1 cellular context compared by ENCODE assay signal in the genomic region with DNA sequence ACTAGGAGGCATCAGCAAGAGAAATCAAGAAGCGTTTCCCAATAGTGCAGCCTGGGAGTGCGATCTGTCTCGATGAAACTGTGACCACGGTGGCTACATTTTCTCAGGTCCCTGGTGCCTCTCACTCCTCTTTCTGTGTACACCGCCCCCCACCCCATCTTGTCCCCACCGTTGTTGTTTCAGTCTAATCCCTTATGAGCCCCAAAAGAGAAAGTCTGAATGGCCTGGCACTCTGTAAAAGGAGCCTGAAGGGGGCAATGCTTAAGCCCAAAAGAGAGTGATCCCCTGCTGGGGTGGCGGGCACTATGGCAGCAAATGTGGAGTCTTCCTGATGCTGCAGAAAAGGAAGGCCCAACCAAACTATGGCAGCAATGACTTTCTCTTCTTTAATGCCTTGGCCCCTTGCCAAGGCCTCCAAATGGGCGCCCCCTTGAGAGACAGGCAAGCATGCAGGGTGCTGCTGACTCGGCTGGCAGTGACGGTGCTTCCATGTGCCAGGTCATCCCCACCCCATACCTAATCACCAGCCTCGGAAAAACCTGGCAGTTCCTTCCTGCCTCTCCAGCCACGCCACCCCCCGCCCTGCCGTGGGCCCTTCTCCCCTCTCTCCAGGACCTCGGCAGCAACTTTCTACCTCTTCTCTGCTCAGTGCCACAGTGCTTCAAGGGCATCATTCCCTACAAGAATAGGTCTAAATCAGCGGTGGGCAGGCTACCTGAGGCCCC.
TF ChIP-seq lines count a peak whose summit lies in the region.

No MANE protein-coding gene starts in this region.

TF ChIP-seq in GM23338, 12 proteins besides CTCF, POLR2A, EP300 and RAD21 (continued from another document):
- TF ChIP-seq, protein P1, sequence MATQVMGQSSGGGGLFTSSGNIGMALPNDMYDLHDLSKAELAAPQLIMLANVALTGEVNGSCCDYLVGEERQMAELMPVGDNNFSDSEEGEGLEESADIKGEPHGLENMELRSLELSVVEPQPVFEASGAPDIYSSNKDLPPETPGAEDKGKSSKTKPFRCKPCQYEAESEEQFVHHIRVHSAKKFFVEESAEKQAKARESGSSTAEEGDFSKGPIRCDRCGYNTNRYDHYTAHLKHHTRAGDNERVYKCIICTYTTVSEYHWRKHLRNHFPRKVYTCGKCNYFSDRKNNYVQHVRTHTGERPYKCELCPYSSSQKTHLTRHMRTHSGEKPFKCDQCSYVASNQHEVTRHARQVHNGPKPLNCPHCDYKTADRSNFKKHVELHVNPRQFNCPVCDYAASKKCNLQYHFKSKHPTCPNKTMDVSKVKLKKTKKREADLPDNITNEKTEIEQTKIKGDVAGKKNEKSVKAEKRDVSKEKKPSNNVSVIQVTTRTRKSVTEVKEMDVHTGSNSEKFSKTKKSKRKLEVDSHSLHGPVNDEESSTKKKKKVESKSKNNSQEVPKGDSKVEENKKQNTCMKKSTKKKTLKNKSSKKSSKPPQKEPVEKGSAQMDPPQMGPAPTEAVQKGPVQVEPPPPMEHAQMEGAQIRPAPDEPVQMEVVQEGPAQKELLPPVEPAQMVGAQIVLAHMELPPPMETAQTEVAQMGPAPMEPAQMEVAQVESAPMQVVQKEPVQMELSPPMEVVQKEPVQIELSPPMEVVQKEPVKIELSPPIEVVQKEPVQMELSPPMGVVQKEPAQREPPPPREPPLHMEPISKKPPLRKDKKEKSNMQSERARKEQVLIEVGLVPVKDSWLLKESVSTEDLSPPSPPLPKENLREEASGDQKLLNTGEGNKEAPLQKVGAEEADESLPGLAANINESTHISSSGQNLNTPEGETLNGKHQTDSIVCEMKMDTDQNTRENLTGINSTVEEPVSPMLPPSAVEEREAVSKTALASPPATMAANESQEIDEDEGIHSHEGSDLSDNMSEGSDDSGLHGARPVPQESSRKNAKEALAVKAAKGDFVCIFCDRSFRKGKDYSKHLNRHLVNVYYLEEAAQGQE (IDR thresholded peaks at IDR 0.05; ENCODE audit: unreplicated experiment), result no peak
- TF ChIP-seq EZH2 (IDR thresholded peaks at IDR 0.05; ENCODE audit: low read depth, unreplicated experiment) (no peak), CREB1 (CRISPR knock-in tag; IDR thresholded peaks at IDR 0.05; ENCODE audit: low read depth) (no peak), STAT1 (IDR thresholded peaks at IDR 0.05; ENCODE audit: unreplicated experiment) (no peak), NANOG (IDR thresholded peaks at IDR 0.05; ENCODE audit: borderline replicate concordance) (no peak), ZNF114 (CRISPR knock-in tag; IDR thresholded peaks at IDR 0.05) (no peak)
- TF ChIP-seq, protein P2, sequence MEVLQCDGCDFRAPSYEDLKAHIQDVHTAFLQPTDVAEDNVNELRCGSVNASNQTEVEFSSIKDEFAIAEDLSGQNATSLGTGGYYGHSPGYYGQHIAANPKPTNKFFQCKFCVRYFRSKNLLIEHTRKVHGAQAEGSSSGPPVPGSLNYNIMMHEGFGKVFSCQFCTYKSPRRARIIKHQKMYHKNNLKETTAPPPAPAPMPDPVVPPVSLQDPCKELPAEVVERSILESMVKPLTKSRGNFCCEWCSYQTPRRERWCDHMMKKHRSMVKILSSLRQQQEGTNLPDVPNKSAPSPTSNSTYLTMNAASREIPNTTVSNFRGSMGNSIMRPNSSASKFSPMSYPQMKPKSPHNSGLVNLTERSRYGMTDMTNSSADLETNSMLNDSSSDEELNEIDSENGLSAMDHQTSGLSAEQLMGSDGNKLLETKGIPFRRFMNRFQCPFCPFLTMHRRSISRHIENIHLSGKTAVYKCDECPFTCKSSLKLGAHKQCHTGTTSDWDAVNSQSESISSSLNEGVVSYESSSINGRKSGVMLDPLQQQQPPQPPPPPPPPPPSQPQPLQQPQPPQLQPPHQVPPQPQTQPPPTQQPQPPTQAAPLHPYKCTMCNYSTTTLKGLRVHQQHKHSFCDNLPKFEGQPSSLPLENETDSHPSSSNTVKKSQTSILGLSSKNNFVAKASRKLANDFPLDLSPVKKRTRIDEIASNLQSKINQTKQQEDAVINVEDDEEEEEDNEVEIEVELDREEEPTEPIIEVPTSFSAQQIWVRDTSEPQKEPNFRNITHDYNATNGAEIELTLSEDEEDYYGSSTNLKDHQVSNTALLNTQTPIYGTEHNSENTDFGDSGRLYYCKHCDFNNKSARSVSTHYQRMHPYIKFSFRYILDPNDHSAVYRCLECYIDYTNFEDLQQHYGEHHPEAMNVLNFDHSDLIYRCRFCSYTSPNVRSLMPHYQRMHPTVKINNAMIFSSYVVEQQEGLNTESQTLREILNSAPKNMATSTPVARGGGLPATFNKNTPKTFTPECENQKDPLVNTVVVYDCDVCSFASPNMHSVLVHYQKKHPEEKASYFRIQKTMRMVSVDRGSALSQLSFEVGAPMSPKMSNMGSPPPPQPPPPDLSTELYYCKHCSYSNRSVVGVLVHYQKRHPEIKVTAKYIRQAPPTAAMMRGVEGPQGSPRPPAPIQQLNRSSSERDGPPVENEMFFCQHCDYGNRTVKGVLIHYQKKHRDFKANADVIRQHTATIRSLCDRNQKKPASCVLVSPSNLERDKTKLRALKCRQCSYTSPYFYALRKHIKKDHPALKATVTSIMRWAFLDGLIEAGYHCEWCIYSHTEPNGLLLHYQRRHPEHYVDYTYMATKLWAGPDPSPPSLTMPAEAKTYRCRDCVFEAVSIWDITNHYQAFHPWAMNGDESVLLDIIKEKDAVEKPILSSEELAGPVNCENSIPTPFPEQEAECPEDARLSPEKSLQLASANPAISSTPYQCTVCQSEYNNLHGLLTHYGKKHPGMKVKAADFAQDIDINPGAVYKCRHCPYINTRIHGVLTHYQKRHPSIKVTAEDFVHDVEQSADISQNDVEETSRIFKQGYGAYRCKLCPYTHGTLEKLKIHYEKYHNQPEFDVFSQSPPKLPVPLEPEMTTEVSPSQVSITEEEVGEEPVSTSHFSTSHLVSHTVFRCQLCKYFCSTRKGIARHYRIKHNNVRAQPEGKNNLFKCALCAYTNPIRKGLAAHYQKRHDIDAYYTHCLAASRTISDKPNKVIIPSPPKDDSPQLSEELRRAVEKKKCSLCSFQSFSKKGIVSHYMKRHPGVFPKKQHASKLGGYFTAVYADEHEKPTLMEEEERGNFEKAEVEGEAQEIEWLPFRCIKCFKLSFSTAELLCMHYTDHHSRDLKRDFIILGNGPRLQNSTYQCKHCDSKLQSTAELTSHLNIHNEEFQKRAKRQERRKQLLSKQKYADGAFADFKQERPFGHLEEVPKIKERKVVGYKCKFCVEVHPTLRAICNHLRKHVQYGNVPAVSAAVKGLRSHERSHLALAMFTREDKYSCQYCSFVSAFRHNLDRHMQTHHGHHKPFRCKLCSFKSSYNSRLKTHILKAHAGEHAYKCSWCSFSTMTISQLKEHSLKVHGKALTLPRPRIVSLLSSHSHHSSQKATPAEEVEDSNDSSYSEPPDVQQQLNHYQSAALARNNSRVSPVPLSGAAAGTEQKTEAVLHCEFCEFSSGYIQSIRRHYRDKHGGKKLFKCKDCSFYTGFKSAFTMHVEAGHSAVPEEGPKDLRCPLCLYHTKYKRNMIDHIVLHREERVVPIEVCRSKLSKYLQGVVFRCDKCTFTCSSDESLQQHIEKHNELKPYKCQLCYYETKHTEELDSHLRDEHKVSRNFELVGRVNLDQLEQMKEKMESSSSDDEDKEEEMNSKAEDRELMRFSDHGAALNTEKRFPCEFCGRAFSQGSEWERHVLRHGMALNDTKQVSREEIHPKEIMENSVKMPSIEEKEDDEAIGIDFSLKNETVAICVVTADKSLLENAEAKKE (CRISPR knock-in tag; IDR thresholded peaks at IDR 0.05), result no peak
